In the genomic region with DNA sequence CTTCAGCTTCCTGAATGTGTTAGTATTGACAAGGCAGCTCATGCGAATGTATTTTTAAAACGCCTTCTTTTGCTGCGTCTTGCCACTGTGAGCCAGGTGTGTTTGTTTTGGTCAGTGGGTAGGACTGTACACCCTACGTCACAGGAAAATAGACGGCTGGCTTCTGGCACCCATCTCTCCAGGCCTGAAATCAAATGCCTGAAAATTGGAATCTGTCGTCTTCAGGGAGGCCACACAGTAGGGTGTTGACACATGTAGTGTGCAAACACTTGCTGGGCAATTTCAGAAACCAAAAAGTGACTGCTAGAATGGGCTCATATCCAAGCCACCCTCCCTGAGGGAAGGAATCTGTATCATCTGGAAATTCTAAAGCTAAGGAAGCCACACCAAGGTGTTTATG, we compare ENCODE assay signal across 12 cellular contexts.
"Had no signal": no experiment of that assay in that cellular context is flagged by ENCODE, and none has a peak within 500 bp of the region (broad histone marks: within the 10 kb centered on the region; RNA-seq: fewer than 3 reads in every experiment).

No MANE protein-coding gene starts in this region.

- H3K4me1 Mint-ChIP-seq: activated CD4-positive, alpha-beta T cell treated with anti-CD3 and anti-CD28 coated beads for 36 hours; neural crest cell; stimulated activated naive B cell treated with anti-CD40 and anti-IgM and Interleukin-4, amounts not matched to agents 10 μg/mL and 1 μg/mL and 100 μg/mL, for 72 hours had no signal

- H3K9me3 ChIP-seq: gastrocnemius medialis, thyroid gland had no signal

- ATAC-seq: activated CD4-positive, alpha-beta T cell treated with anti-CD3 and anti-CD28 coated beads for 36 hours; gastrocnemius medialis; stimulated activated naive B cell treated with anti-CD40 and anti-IgM and Interleukin-4, amounts not matched to agents 10 μg/mL and 1 μg/mL and 100 μg/mL, for 72 hours had no signal

- H3K9me3 Mint-ChIP-seq: activated CD4-positive, alpha-beta memory T cell treated with anti-CD3 and anti-CD28 coated beads for 36 hours; neural crest cell had no signal

- H3K4me3 Mint-ChIP-seq: activated CD4-positive, alpha-beta memory T cell treated with anti-CD3 and anti-CD28 coated beads for 36 hours; activated CD4-positive, alpha-beta T cell treated with anti-CD3 and anti-CD28 coated beads for 36 hours; activated naive CD8-positive, alpha-beta T cell; neural crest cell; stimulated activated naive B cell treated with anti-CD40 and anti-IgM and Interleukin-4, amounts not matched to agents 10 μg/mL and 1 μg/mL and 100 μg/mL, for 72 hours had no signal

- H3K27ac ChIP-seq: gastrocnemius medialis, thyroid gland had no signal

- H3K4me3 ChIP-seq: gastrocnemius medialis, thyroid gland had no signal

- H3K36me3 Mint-ChIP-seq: activated CD4-positive, alpha-beta memory T cell treated with anti-CD3 and anti-CD28 coated beads for 36 hours; activated naive CD8-positive, alpha-beta T cell had no signal

- H3K27ac Mint-ChIP-seq: activated CD4-positive, alpha-beta memory T cell treated with anti-CD3 and anti-CD28 coated beads for 36 hours; activated CD4-positive, alpha-beta T cell treated with anti-CD3 and anti-CD28 coated beads for 36 hours; activated naive CD8-positive, alpha-beta T cell; progenitor cell of endocrine pancreas; stimulated activated naive B cell treated with anti-CD40 and anti-IgM and Interleukin-4, amounts not matched to agents 10 μg/mL and 1 μg/mL and 100 μg/mL, for 72 hours had no signal

- DNase-seq: activated CD4-positive, alpha-beta memory T cell treated with anti-CD3 and anti-CD28 coated beads for 36 hours; activated CD4-positive, alpha-beta T cell treated with anti-CD3 and anti-CD28 coated beads for 36 hours; activated T-cell treated with anti-CD3 and anti-CD28 coated beads for 4 hours; effector CD4-positive, alpha-beta T cell; gastrocnemius medialis; head of caudate nucleus; mammary epithelial cell; stimulated activated naive B cell treated with anti-CD40 and anti-IgM and Interleukin-4, amounts not matched to agents 10 μg/mL and 1 μg/mL and 100 μg/mL, for 72 hours; thyroid gland had no signal

- H3K36me3 ChIP-seq: gastrocnemius medialis, thyroid gland had no signal

- H3K4me1 ChIP-seq: gastrocnemius medialis, thyroid gland had no signal

- H3K27me3 ChIP-seq: thyroid gland had no signal
